In the genomic region with DNA sequence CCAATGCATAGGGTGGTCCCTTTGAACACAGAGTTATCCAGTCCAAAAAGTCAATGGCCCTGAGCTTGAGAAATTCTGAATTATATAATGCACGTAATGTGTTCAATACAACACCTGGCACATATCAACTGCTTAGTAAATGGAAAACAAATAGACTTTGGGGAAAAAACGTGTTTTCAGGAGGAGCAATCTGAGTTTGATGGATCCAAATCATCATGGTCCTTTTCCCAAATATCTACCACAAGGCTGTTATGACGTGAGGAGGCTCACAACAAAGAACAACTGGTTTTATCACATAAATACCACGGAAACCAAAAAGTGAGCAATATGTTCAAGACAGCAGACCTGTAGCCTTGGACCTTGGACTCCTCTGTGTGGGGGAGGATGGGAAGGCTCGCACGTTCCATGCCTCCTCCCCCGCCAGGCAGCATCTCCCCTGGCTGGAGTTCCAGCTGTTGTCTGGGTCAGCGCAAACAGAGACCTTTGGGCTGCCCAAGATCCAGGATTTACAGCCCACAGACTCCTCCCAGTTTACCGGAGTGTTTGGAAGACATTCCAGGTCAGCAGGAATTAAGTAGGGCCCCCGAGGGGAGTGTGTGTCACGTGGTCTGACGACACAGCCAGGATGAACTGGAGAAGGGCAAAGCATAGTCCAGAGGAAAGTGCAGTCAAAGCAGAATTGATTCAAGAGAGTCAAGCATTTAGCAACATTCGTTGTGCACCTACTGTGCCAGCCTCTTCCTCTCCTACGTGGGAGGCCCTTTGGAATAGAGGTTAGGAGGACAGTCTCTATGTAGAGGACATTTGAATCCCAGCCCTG, we compare ENCODE assay signal across 10 cellular contexts. TPM values are rescaled to one million over a fixed set of nuclear protein-coding genes. Genes with fewer than 3 reads are reported as not detected.
DNase-seq lines count a peak whose midpoint lies in the region; ATAC-seq and TF ChIP-seq lines count a peak whose summit lies in the region.
"Had no signal": no experiment of that assay in that cellular context is flagged by ENCODE, and none has a peak within 500 bp of the region (broad histone marks: within the 10 kb centered on the region; RNA-seq: fewer than 3 reads in every experiment).

No MANE protein-coding gene starts in this region.

- intact Hi-C loops in naive thymus-derived CD4-positive, alpha-beta T cell (cut with micrococcal nuclease): no loop called here

- H3K4me1 Mint-ChIP-seq in endothelial cell (ENCODE audit: unreplicated experiment): no peaks in the 10 kb centered on the region
- peaks cover 25% of the 10 kb centered on the region for H3K4me1 Mint-ChIP-seq in nephron progenitor cell
- peaks cover 0 to 12% (median 0%) of the 10 kb centered on the region in 7 donors for H3K4me1 Mint-ChIP-seq in naive thymus-derived CD4-positive, alpha-beta T cell

- no peaks in the 10 kb centered on the region for H3K36me3 Mint-ChIP-seq in endothelial cell (ENCODE audit: low read depth, unreplicated experiment)
- H3K36me3 Mint-ChIP-seq in nephron progenitor cell (ENCODE audit: low read depth): no peaks in the 10 kb centered on the region
- peaks cover 0 to 3% (median 0%) of the 10 kb centered on the region in 5 donors for H3K36me3 Mint-ChIP-seq in naive thymus-derived CD4-positive, alpha-beta T cell
- H3K36me3 Mint-ChIP-seq: activated naive CD4-positive, alpha-beta T cell treated with anti-CD3 and anti-CD28 coated beads, Interleukin-2, amount 50 U/mL, for 72 hours had no signal

- H3K4me3 ChIP-seq in effector memory CD4-positive, alpha-beta T cell (ENCODE audit: insufficient read depth, low read depth, low read length, poor library complexity, severe bottlenecking): no peak overlapping the region
- no peak overlapping the region for H3K4me3 ChIP-seq in naive thymus-derived CD4-positive, alpha-beta T cell (ENCODE audit: low read length)

- CTCF ChIA-PET in naive thymus-derived CD4-positive, alpha-beta T cell (lab: Charles Lee): no interaction called here
- CTCF ChIA-PET in RWPE1 (lab: Yijun Ruan, JAX): no interaction called here

- POLR2A ChIA-PET in naive thymus-derived CD4-positive, alpha-beta T cell (lab: Charles Lee): interaction anchor here (0.7 kb wide), 1 partner anchor 10 kb away, joined by 4 read pairs; no protein-coding TSS in a partner anchor
- POLR2A ChIA-PET in RWPE1 (lab: Yijun Ruan, JAX; ENCODE audit: low non-redundant PET): no interaction called here

- no peak overlapping the region for H3K27ac ChIP-seq in effector memory CD4-positive, alpha-beta T cell (ENCODE audit: insufficient read depth, low read length, poor library complexity, severe bottlenecking)
- no peak overlapping the region for H3K27ac ChIP-seq in naive thymus-derived CD4-positive, alpha-beta T cell (ENCODE audit: low read depth, low read length)
- no peak overlapping the region for H3K27ac ChIP-seq in RWPE1

- H3K4me3 Mint-ChIP-seq in endothelial cell (ENCODE audit: unreplicated experiment) (no peak overlapping the region), nephron progenitor cell (peak overlapping the region; percentile 65)
- no peak overlapping the region for H3K4me3 Mint-ChIP-seq in naive thymus-derived CD4-positive, alpha-beta T cell
- H3K4me3 Mint-ChIP-seq: T-helper 1 cell treated with Interleukin-12 subunit alpha and Interleukin-12 subunit beta and Interleukin-4 antibody, amounts not matched to agents 30 μg/mL and 1 μg/mL, for 36 hours had no signal

- H3K4me1 ChIP-seq in effector memory CD4-positive, alpha-beta T cell (ENCODE audit: control insufficient read depth, insufficient read depth, low read length, poor library complexity, severe bottlenecking): no peaks in the 10 kb centered on the region
- H3K4me1 ChIP-seq in naive thymus-derived CD4-positive, alpha-beta T cell (ENCODE audit: control insufficient read depth in 2 of 2, insufficient read depth in 2 of 2, low read length in 2 of 2): no peaks in the 10 kb centered on the region

- no peak for ATAC-seq in naive thymus-derived CD4-positive, alpha-beta T cell
- ATAC-seq: activated naive CD4-positive, alpha-beta T cell treated with anti-CD3 and anti-CD28 coated beads, Interleukin-2, amount 50 U/mL, for 72 hours had no signal

- H3K27ac Mint-ChIP-seq in endothelial cell (ENCODE audit: unreplicated experiment) (no peak overlapping the region), nephron progenitor cell (peak overlapping the region; percentile 95)
- no peak overlapping the region for H3K27ac Mint-ChIP-seq in naive thymus-derived CD4-positive, alpha-beta T cell
- H3K27ac Mint-ChIP-seq: T-helper 1 cell treated with Interleukin-12 subunit alpha and Interleukin-12 subunit beta and Interleukin-4 antibody, amounts not matched to agents 30 μg/mL and 1 μg/mL, for 36 hours had no signal

- H3K9me3 ChIP-seq in effector memory CD4-positive, alpha-beta T cell (ENCODE audit: control insufficient read depth, low read length): no peaks in the 10 kb centered on the region
- H3K9me3 ChIP-seq in naive thymus-derived CD4-positive, alpha-beta T cell (ENCODE audit: control insufficient read depth in 2 of 3, low read length in 3 of 3): no peaks in the 10 kb centered on the region

- peaks cover 3% of the 10 kb centered on the region for H3K27me3 Mint-ChIP-seq in endothelial cell (ENCODE audit: unreplicated experiment)
- peaks cover 3% of the 10 kb centered on the region for H3K27me3 Mint-ChIP-seq in nephron progenitor cell (ENCODE audit: low read depth, poor library complexity)
- peaks cover 0 to 7% (median 4%) of the 10 kb centered on the region in 5 donors for H3K27me3 Mint-ChIP-seq in naive thymus-derived CD4-positive, alpha-beta T cell

- H3K36me3 ChIP-seq in effector memory CD4-positive, alpha-beta T cell (ENCODE audit: control insufficient read depth, insufficient read depth, low read length): no peaks in the 10 kb centered on the region
- H3K36me3 ChIP-seq in naive thymus-derived CD4-positive, alpha-beta T cell (ENCODE audit: control insufficient read depth in 2 of 3, insufficient read depth in 3 of 3, low read length in 3 of 3): no peaks in the 10 kb centered on the region

- H3K9me3 Mint-ChIP-seq in endothelial cell (ENCODE audit: unreplicated experiment) (no peaks in the 10 kb centered on the region), nephron progenitor cell (peaks cover 5% of the 10 kb centered on the region)
- no peaks in the 10 kb centered on the region for H3K9me3 Mint-ChIP-seq in naive thymus-derived CD4-positive, alpha-beta T cell
- H3K9me3 Mint-ChIP-seq: activated naive CD4-positive, alpha-beta T cell treated with anti-CD3 and anti-CD28 coated beads, Interleukin-2, amount 50 U/mL, for 72 hours; T-helper 1 cell treated with Interleukin-12 subunit alpha and Interleukin-12 subunit beta and Interleukin-4 antibody, amounts not matched to agents 30 μg/mL and 1 μg/mL, for 36 hours had no signal

- TF ChIP-seq CTCF in endothelial cell (IDR thresholded peaks at IDR 0.05; ENCODE audit: unreplicated experiment) (no peak), nephron progenitor cell (IDR thresholded peaks at IDR 0.05) (no peak), RWPE1 (conservative IDR thresholded peaks at IDR 0.05; ENCODE audit: low read depth) (no peak)

- DNase-seq in DMS53 (lab: John Stamatoyannopoulos, UW): peak; percentile 87
- peak; percentile 33 for DNase-seq in NCI-H510A treated with DMSO at 0.1 percent for 48 hours (lab: John Stamatoyannopoulos, UW)
- DNase-seq in endothelial cell (ENCODE audit: low spot score): peak; percentile 12
- peak; percentile 79 for DNase-seq in nephron progenitor cell
- no peak for DNase-seq in amygdala (lab: John Stamatoyannopoulos, UW)
- DNase-seq in effector memory CD4-positive, alpha-beta T cell: no peak
- no peak for DNase-seq in naive thymus-derived CD4-positive, alpha-beta T cell
- DNase-seq in RWPE1 (ENCODE audit: low spot score): no peak

- no peaks in the 10 kb centered on the region for H3K27me3 ChIP-seq in effector memory CD4-positive, alpha-beta T cell (replicated peaks; ENCODE audit: control insufficient read depth, insufficient read depth, low read length, poor library complexity, severe bottlenecking)
- H3K27me3 ChIP-seq in naive thymus-derived CD4-positive, alpha-beta T cell (ENCODE audit: control insufficient read depth in 2 of 2, insufficient read depth in 2 of 2, low read length in 2 of 2): no peaks in the 10 kb centered on the region

RNA-seq across cellular contexts. Expression of a gene that starts 32.2 kb away (rescaled TPM):
- 12.4 TPM for total RNA-seq in endothelial cell (ENCODE audit: unreplicated experiment)
- total RNA-seq in naive thymus-derived CD4-positive, alpha-beta T cell: 10 to 100 TPM in 3 of 5 experiments, 1 to 10 TPM in 2; 5.5 to 23.0 (median 14.4) TPM
- 10 to 100 TPM in 1 of 2 donors, 1 to 10 TPM in 1; 4.5 to 13.2 TPM for polyA plus RNA-seq in naive thymus-derived CD4-positive, alpha-beta T cell

RNA-seq across cellular contexts. Expression of a gene that starts 37.3 kb away (rescaled TPM):
- total RNA-seq in endothelial cell (ENCODE audit: unreplicated experiment): 31.0 TPM
- total RNA-seq in naive thymus-derived CD4-positive, alpha-beta T cell: 10 to 100 TPM in 3 of 5 experiments, 1 to 10 TPM in 2; 4.5 to 50.7 (median 11.8) TPM
- polyA plus RNA-seq in naive thymus-derived CD4-positive, alpha-beta T cell: 1 to 10 TPM; 2.3 to 4.6 TPM

Comparison
In these comparisons a context has a peak if more than half of its experiments do, and no peak if none do; other contexts are left out.
1. DNase-seq: peak in DMS53 (single experiment), NCI-H510A treated with DMSO at 0.1 percent for 48 hours (single experiment), endothelial cell (single experiment) and nephron progenitor cell (single experiment); none in amygdala (0 of 56), effector memory CD4-positive, alpha-beta T cell (0 of 3), naive thymus-derived CD4-positive, alpha-beta T cell (0 of 9) and RWPE1 (single experiment).